Comparison of ENCODE assay signal across 16 cellular contexts in genomic region chr9:135009051-135009560, GRCh38.
DNase-seq lines count a peak whose midpoint lies in the region; ATAC-seq and TF ChIP-seq lines count a peak whose summit lies in the region.
"Had no signal": no experiment of that assay in that cellular context is flagged by ENCODE, and none has a peak within 500 bp of the region (broad histone marks: within the 10 kb centered on the region; RNA-seq: fewer than 3 reads in every experiment).

No MANE protein-coding gene starts in this region.

- H4K91ac ChIP-seq in neuronal stem cell (ENCODE audit: low read depth, low read length, poor library complexity), result no peak overlapping the region

- H3K23ac ChIP-seq in neuronal stem cell (ENCODE audit: low read depth, low read length, poor library complexity), result no peak overlapping the region

- TF ChIP-seq CTCF in left ventricle myocardium inferior (IDR thresholded peaks at IDR 0.05; ENCODE audit: borderline replicate concordance), result no peak
- no peak for TF ChIP-seq CTCF in RWPE2 (IDR thresholded peaks at IDR 0.05; ENCODE audit: poor library complexity, severe bottlenecking)

- H3K79me1 ChIP-seq in neuronal stem cell (ENCODE audit: low read depth, low read length), result no peaks in the 10 kb centered on the region

- H3K4me3 ChIP-seq in left ventricle myocardium inferior (no peak overlapping the region), RWPE2 (ENCODE audit: severe bottlenecking) (no peak overlapping the region), neuronal stem cell (ENCODE audit: low read length in 2 of 2) (peak overlapping the region in 1 of 2 donors; percentile 24)
- H3K4me3 ChIP-seq: A549, HAP-1 had no signal

- peak overlapping the region; percentile 56 for H2AK5ac ChIP-seq in neuronal stem cell (ENCODE audit: low read depth, low read length)

- H3K27ac ChIP-seq in left ventricle myocardium inferior (replicated peaks) (no peak overlapping the region), RWPE2 (ENCODE audit: poor library complexity, severe bottlenecking) (no peak overlapping the region), neuronal stem cell (replicated peaks; ENCODE audit: low read length) (no peak overlapping the region)
- H3K27ac ChIP-seq: 22Rv1, A549, C4-2B had no signal

- H2AFZ ChIP-seq in neuronal stem cell (ENCODE audit: low read length), result no peak overlapping the region

- H2BK15ac ChIP-seq in neuronal stem cell (ENCODE audit: low read length), result peak overlapping the region; percentile 9

- no peak overlapping the region for H3K14ac ChIP-seq in neuronal stem cell (ENCODE audit: low read length)

- intact Hi-C loops in Right ventricle myocardium inferior (cut with DNase I) (no loop called here), left ventricle myocardium inferior (cut with micrococcal nuclease) (no loop called here)

- no peak overlapping the region for H4K8ac ChIP-seq in neuronal stem cell (ENCODE audit: low read depth, low read length)

- H3K9me3 ChIP-seq in left ventricle myocardium inferior (replicated peaks) (no peaks in the 10 kb centered on the region), RWPE2 (ENCODE audit: severe bottlenecking) (no peaks in the 10 kb centered on the region), neuronal stem cell (replicated peaks in 1 of 2; ENCODE audit: control insufficient read depth in 2 of 2, insufficient read depth in 1 of 2, low read depth in 1 of 2, low read length in 2 of 2) (no peaks in the 10 kb centered on the region)
- H3K9me3 ChIP-seq: A549, Caco-2, HAP-1 had no signal

- peak; percentile 26 for DNase-seq in Right ventricle myocardium inferior (ENCODE audit: missing footprints)
- no peak for DNase-seq in left ventricle myocardium inferior
- DNase-seq in RWPE2 (ENCODE audit: low spot score), result peak; percentile 16
- DNase-seq in neuronal stem cell (ENCODE audit: low spot score), result no peak
- DNase-seq in NCI-H524 (lab: John Stamatoyannopoulos, UW), result no peak
- DNase-seq: AML-193; Caco-2; CD4-positive, alpha-beta T cell; GDM1; GOT3 had no signal

- ATAC-seq in Right ventricle myocardium inferior (no peak), RWPE2 (ENCODE audit: low read depth) (no peak), GM19035 (IDR thresholded peaks at IDR 0.05; ENCODE audit: unreplicated experiment) (no peak), GM18520 (IDR thresholded peaks at IDR 0.05; ENCODE audit: unreplicated experiment) (no peak)
- ATAC-seq: A549 had no signal

- H3K36me3 ChIP-seq in left ventricle myocardium inferior, result no peaks in the 10 kb centered on the region
- H3K36me3 ChIP-seq in RWPE2 (ENCODE audit: low read depth), result no peaks in the 10 kb centered on the region
- no peaks in the 10 kb centered on the region for H3K36me3 ChIP-seq in neuronal stem cell (replicated peaks in 1 of 2; ENCODE audit: control insufficient read depth in 2 of 2, insufficient read depth in 2 of 2, low read length in 2 of 2)
- H3K36me3 ChIP-seq: HAP-1 had no signal

- H2BK120ac ChIP-seq in neuronal stem cell (ENCODE audit: low read depth, low read length), result no peak overlapping the region

- no peak overlapping the region for H2BK5ac ChIP-seq in neuronal stem cell (ENCODE audit: low read length)

- no peak overlapping the region for H3K4ac ChIP-seq in neuronal stem cell (ENCODE audit: low read length)

- no peak overlapping the region for H3K18ac ChIP-seq in neuronal stem cell (ENCODE audit: low read length)

- peaks cover 55% of the 10 kb centered on the region for H3K27me3 ChIP-seq in left ventricle myocardium inferior (ENCODE audit: low read depth)
- H3K27me3 ChIP-seq in RWPE2 (ENCODE audit: insufficient read depth, poor library complexity, severe bottlenecking), result no peaks in the 10 kb centered on the region
- H3K27me3 ChIP-seq in neuronal stem cell (ENCODE audit: control insufficient read depth in 3 of 3, insufficient read depth in 3 of 3, low read depth in 1 of 3, low read length in 3 of 3), result no peaks in the 10 kb centered on the region

- no peak overlapping the region for H3K9ac ChIP-seq in neuronal stem cell (ENCODE audit: low read depth, low read length, poor library complexity)

- H3K4me2 ChIP-seq in neuronal stem cell (ENCODE audit: insufficient read depth, low read length, poor library complexity, severe bottlenecking), result no peak overlapping the region
- H3K4me2 ChIP-seq: A549 had no signal

- H2BK12ac ChIP-seq in neuronal stem cell (ENCODE audit: low read length), result no peak overlapping the region

- WGBS in neuronal stem cell (ENCODE audit: extremely low coverage in 2 of 2, insufficient read length in 2 of 2, insufficient replicate concordance in 1 of 2), 2 donors, result no CpG with 5 or more reads among the region's 10 CpGs

- H3K4me1 ChIP-seq in left ventricle myocardium inferior (no peaks in the 10 kb centered on the region), RWPE2 (ENCODE audit: insufficient read depth, poor library complexity, severe bottlenecking) (no peaks in the 10 kb centered on the region), neuronal stem cell (ENCODE audit: control insufficient read depth in 2 of 2, insufficient read depth in 1 of 2, low read depth in 1 of 2, low read length in 2 of 2) (no peaks in the 10 kb centered on the region)
- H3K4me1 ChIP-seq: A549, Caco-2, HAP-1 had no signal

Comparison
In these comparisons a context has a peak if more than half of its experiments do, and no peak if none do; other contexts are left out.
1. DNase-seq: peak in Right ventricle myocardium inferior (single experiment) and RWPE2 (single experiment); none in left ventricle myocardium inferior (single experiment), neuronal stem cell (single experiment) and NCI-H524 (0 of 2).